26 cellular contexts compared by ENCODE assay signal in genomic region chr10:44201011-44201410, GRCh38.
"Had no signal": no experiment of that assay in that cellular context is flagged by ENCODE, and none has a peak within 500 bp of the region (broad histone marks: within the 10 kb centered on the region; RNA-seq: fewer than 3 reads in every experiment).

No MANE protein-coding gene starts in this region.

- H3K27me3 Mint-ChIP-seq: stimulated activated memory B cell treated with anti-CD40 and anti-IgM and Interleukin-4, amounts not matched to agents 10 μg/mL and 1 μg/mL and 100 μg/mL, for 72 hours; stimulated activated naive B cell treated with anti-CD40 and anti-IgM and Interleukin-4, amounts not matched to agents 10 μg/mL and 1 μg/mL and 100 μg/mL, for 72 hours; stimulated activated naive CD8-positive, alpha-beta T cell treated with anti-CD3 and anti-CD28 coated beads, Interleukin-15, Interleukin-2, amounts not matched to agents 100 ng/mL and 50 ng/mL, for 24 hours; type B pancreatic cell had no signal

- H3K27ac Mint-ChIP-seq: stimulated activated effector memory CD8-positive, alpha-beta T cell treated with anti-CD3 and anti-CD28 coated beads, Interleukin-12 subunit alpha, Interleukin-12 subunit beta, amount 100 ng/mL, for 72 hours; stimulated activated memory B cell treated with anti-CD40 and anti-IgM and Interleukin-4, amounts not matched to agents 10 μg/mL and 1 μg/mL and 100 μg/mL, for 72 hours; stimulated activated naive B cell treated with anti-CD40 and anti-IgM and Interleukin-4, amounts not matched to agents 10 μg/mL and 1 μg/mL and 100 μg/mL, for 72 hours; stimulated activated naive CD8-positive, alpha-beta T cell treated with anti-CD3 and anti-CD28 coated beads, Interleukin-15, amount 100 ng/mL, for 72 hours; stimulated activated naive CD8-positive, alpha-beta T cell treated with anti-CD3 and anti-CD28 coated beads, Interleukin-15, Interleukin-2, amounts not matched to agents 100 ng/mL and 50 ng/mL, for 24 hours; type B pancreatic cell had no signal

- ATAC-seq: stimulated activated effector memory CD8-positive, alpha-beta T cell treated with anti-CD3 and anti-CD28 coated beads, Interleukin-12 subunit alpha, Interleukin-12 subunit beta, amount 100 ng/mL, for 72 hours; stimulated activated memory B cell treated with anti-CD40 and anti-IgM and Interleukin-4, amounts not matched to agents 10 μg/mL and 1 μg/mL and 100 μg/mL, for 72 hours; stimulated activated naive B cell treated with anti-CD40 and anti-IgM and Interleukin-4, amounts not matched to agents 10 μg/mL and 1 μg/mL and 100 μg/mL, for 72 hours; stimulated activated naive CD8-positive, alpha-beta T cell treated with anti-CD3 and anti-CD28 coated beads, Interleukin-15, amount 100 ng/mL, for 72 hours; stimulated activated naive CD8-positive, alpha-beta T cell treated with anti-CD3 and anti-CD28 coated beads, Interleukin-15, Interleukin-2, amounts not matched to agents 100 U/mL and 50 U/mL, for 24 hours; upper lobe of right lung had no signal

- H3K4me1 ChIP-seq: upper lobe of right lung had no signal

- H3K27me3 ChIP-seq: stomach, suprapubic skin, testis, thyroid gland, tibial artery, tibial nerve, transverse colon, upper lobe of left lung, upper lobe of right lung, uterus, vagina had no signal

- H3K9me3 Mint-ChIP-seq: stimulated activated effector memory CD8-positive, alpha-beta T cell treated with anti-CD3 and anti-CD28 coated beads, Interleukin-12 subunit alpha, Interleukin-12 subunit beta, amount 100 ng/mL, for 72 hours; stimulated activated naive CD8-positive, alpha-beta T cell treated with anti-CD3 and anti-CD28 coated beads, Interleukin-15, Interleukin-2, amounts not matched to agents 100 ng/mL and 50 ng/mL, for 24 hours; type B pancreatic cell had no signal

- H3K4me3 ChIP-seq: stomach, suprapubic skin, testis, thoracic aorta, thyroid gland, tibial artery, tibial nerve, transverse colon, upper lobe of left lung, upper lobe of right lung, uterus, vagina had no signal

- H3K4me3 Mint-ChIP-seq: stimulated activated effector memory CD8-positive, alpha-beta T cell treated with anti-CD3 and anti-CD28 coated beads, Interleukin-12 subunit alpha, Interleukin-12 subunit beta, amount 100 ng/mL, for 72 hours; stimulated activated memory B cell treated with anti-CD40 and anti-IgM and Interleukin-4, amounts not matched to agents 10 μg/mL and 1 μg/mL and 100 μg/mL, for 72 hours; stimulated activated naive B cell treated with anti-CD40 and anti-IgM and Interleukin-4, amounts not matched to agents 10 μg/mL and 1 μg/mL and 100 μg/mL, for 72 hours; stimulated activated naive CD8-positive, alpha-beta T cell treated with anti-CD3 and anti-CD28 coated beads, Interleukin-15, amount 100 ng/mL, for 72 hours; stimulated activated naive CD8-positive, alpha-beta T cell treated with anti-CD3 and anti-CD28 coated beads, Interleukin-15, Interleukin-2, amounts not matched to agents 100 ng/mL and 50 ng/mL, for 24 hours; type B pancreatic cell had no signal

- H3K9me3 ChIP-seq: suprapubic skin, testis, thoracic aorta, thyroid gland, tibial artery, tibial nerve, transverse colon, upper lobe of left lung, upper lobe of right lung, uterus, vagina had no signal

- H3K27ac ChIP-seq: stomach, suprapubic skin, testis, thoracic aorta, thyroid gland, tibial artery, tibial nerve, transverse colon, upper lobe of left lung, upper lobe of right lung, uterus, vagina had no signal

- H3K4me1 Mint-ChIP-seq: stimulated activated effector memory CD8-positive, alpha-beta T cell treated with anti-CD3 and anti-CD28 coated beads, Interleukin-12 subunit alpha, Interleukin-12 subunit beta, amount 100 ng/mL, for 72 hours; stimulated activated memory B cell treated with anti-CD40 and anti-IgM and Interleukin-4, amounts not matched to agents 10 μg/mL and 1 μg/mL and 100 μg/mL, for 72 hours; stimulated activated naive B cell treated with anti-CD40 and anti-IgM and Interleukin-4, amounts not matched to agents 10 μg/mL and 1 μg/mL and 100 μg/mL, for 72 hours; stimulated activated naive CD8-positive, alpha-beta T cell treated with anti-CD3 and anti-CD28 coated beads, Interleukin-15, amount 100 ng/mL, for 72 hours had no signal

- H3K36me3 ChIP-seq: stomach, suprapubic skin, thoracic aorta, thyroid gland, tibial artery, tibial nerve, transverse colon, upper lobe of left lung, upper lobe of right lung, uterus, vagina had no signal

- H3K36me3 Mint-ChIP-seq: stimulated activated effector memory CD8-positive, alpha-beta T cell treated with anti-CD3 and anti-CD28 coated beads, Interleukin-12 subunit alpha, Interleukin-12 subunit beta, amount 100 ng/mL, for 72 hours; stimulated activated memory B cell treated with anti-CD40 and anti-IgM and Interleukin-4, amounts not matched to agents 10 μg/mL and 1 μg/mL and 100 μg/mL, for 72 hours; stimulated activated naive B cell treated with anti-CD40 and anti-IgM and Interleukin-4, amounts not matched to agents 10 μg/mL and 1 μg/mL and 100 μg/mL, for 72 hours; type B pancreatic cell had no signal

- DNase-seq: stimulated activated CD4-positive, alpha-beta T cell treated with anti-CD3 and anti-CD28 coated beads, Interleukin-2, amount 100 ng/mL, for 48 hours; stimulated activated CD4-positive, alpha-beta T cell treated with anti-CD3 and anti-CD28 coated beads, Interleukin-4, amount 100 ng/mL, for 1 hour; stimulated activated CD4-positive, alpha-beta T cell treated with anti-CD3 and anti-CD28 coated beads, Interleukin-4, amount 100 ng/mL, for 24 hours; stimulated activated CD4-positive, alpha-beta T cell treated with anti-CD3 and anti-CD28 coated beads, Interleukin-4, amount 100 ng/mL, for 4 hours; stimulated activated CD8-positive, alpha-beta memory T cell treated with anti-CD3 and anti-CD28 coated beads, Interleukin-4, amount 100 ng/mL, for 48 hours; stimulated activated naive B cell treated with anti-CD40 and anti-IgM and Interleukin-4, amounts not matched to agents 10 μg/mL and 1 μg/mL and 100 μg/mL, for 72 hours; stimulated activated naive CD4-positive, alpha-beta T cell; stimulated activated naive CD8-positive, alpha-beta T cell treated with anti-CD3 and anti-CD28 coated beads, Interleukin-15, amount 100 ng/mL, for 72 hours; stimulated activated naive CD8-positive, alpha-beta T cell treated with anti-CD3 and anti-CD28 coated beads, Interleukin-15, Interleukin-2, amounts not matched to agents 100 U/mL and 50 U/mL, for 24 hours; stomach; testis; thyroid gland; tibial artery; transverse colon; trophoblast cell; upper lobe of left lung; upper lobe of right lung; uterus had no signal
